16 cellular contexts compared by ENCODE assay signal in genomic region chr2:174939046-174939445, GRCh38.
DNase-seq lines count a peak whose midpoint lies in the region; ATAC-seq and TF ChIP-seq lines count a peak whose summit lies in the region.
"Had no signal": no experiment of that assay in that cellular context is flagged by ENCODE, and none has a peak within 500 bp of the region (broad histone marks: within the 10 kb centered on the region; RNA-seq: fewer than 3 reads in every experiment).

No MANE protein-coding gene starts in this region.

- no peak for ATAC-seq in activated T-helper 17 cell treated with anti-CD3 and anti-CD28 coated beads, Interleukin-2, amount 50 U/mL, for 72 hours (replicated peaks)

- H3K36me3 Mint-ChIP-seq in activated T-helper 17 cell treated with anti-CD3 and anti-CD28 coated beads, Interleukin-2, amount 50 U/mL, for 72 hours (ENCODE audit: low read depth), result no peaks in the 10 kb centered on the region
- no peaks in the 10 kb centered on the region for H3K36me3 Mint-ChIP-seq in activated naive CD4-positive, alpha-beta T cell treated with anti-CD3 and anti-CD28 coated beads, Interleukin-2, amount 10 ng/mL, durations not matched to agents 7 days and 5 days
- H3K36me3 Mint-ChIP-seq: memory B cell had no signal

- TF ChIP-seq CTCF in astrocyte of the spinal cord (IDR thresholded peaks at IDR 0.05; ENCODE audit: low read depth, low read length) (no peak), thyroid gland (IDR thresholded peaks at IDR 0.05) (no peak)

- no peaks in the 10 kb centered on the region for H3K9me3 Mint-ChIP-seq in activated T-helper 17 cell treated with anti-CD3 and anti-CD28 coated beads, Interleukin-2, amount 50 U/mL, for 72 hours
- H3K9me3 Mint-ChIP-seq in activated naive CD4-positive, alpha-beta T cell treated with anti-CD3 and anti-CD28 coated beads, Interleukin-2, amount 10 ng/mL, durations not matched to agents 7 days and 5 days, result no peaks in the 10 kb centered on the region
- H3K9me3 Mint-ChIP-seq: CD4-positive, alpha-beta T cell; central memory CD8-positive, alpha-beta T cell; memory B cell had no signal

- H3K27me3 Mint-ChIP-seq in activated T-helper 17 cell treated with anti-CD3 and anti-CD28 coated beads, Interleukin-2, amount 50 U/mL, for 72 hours, result no peaks in the 10 kb centered on the region
- H3K27me3 Mint-ChIP-seq in activated naive CD4-positive, alpha-beta T cell treated with anti-CD3 and anti-CD28 coated beads, Interleukin-2, amount 10 ng/mL, durations not matched to agents 7 days and 5 days, result no peaks in the 10 kb centered on the region
- H3K27me3 Mint-ChIP-seq: CD4-positive, alpha-beta T cell; central memory CD8-positive, alpha-beta T cell had no signal

- no peak overlapping the region for H3K27ac Mint-ChIP-seq in activated T-helper 17 cell treated with anti-CD3 and anti-CD28 coated beads, Interleukin-2, amount 50 U/mL, for 72 hours
- no peak overlapping the region for H3K27ac Mint-ChIP-seq in activated naive CD4-positive, alpha-beta T cell treated with anti-CD3 and anti-CD28 coated beads, Interleukin-2, amount 10 ng/mL, durations not matched to agents 7 days and 5 days
- H3K27ac Mint-ChIP-seq: CD4-positive, alpha-beta T cell; memory B cell had no signal

- no peaks in the 10 kb centered on the region for H3K4me1 ChIP-seq in thyroid gland

- DNase-seq in GM03348 (ENCODE audit: low spot score), result peak; percentile 40
- peak; percentile 31 for DNase-seq in NCI-H146 (lab: John Stamatoyannopoulos, UW)
- peak; percentile 71 for DNase-seq in astrocyte of the spinal cord (ENCODE audit: low read depth, low spot score)
- DNase-seq in kidney tubule cell (ENCODE audit: low spot score), result peak; percentile 64
- DNase-seq in thyroid gland, result no peak
- DNase-seq in NCI-H748 (lab: John Stamatoyannopoulos, UW; ENCODE audit: unreplicated experiment), result no peak
- DNase-seq in activated naive CD4-positive, alpha-beta T cell treated with anti-CD3 and anti-CD28 coated beads, Interleukin-2, amount 10 ng/mL, durations not matched to agents 7 days and 5 days, result no peak
- DNase-seq: CD4-positive, alpha-beta T cell; erythroblast; NCI-H748 treated with DMSO at 0.1 percent for 48 hours; Right ventricle myocardium superior; T1000 had no signal

- 90 to 96% methylated on average over 1 of the region's 1 CpG for WGBS in thyroid gland, 2 donors

- H3K4me3 ChIP-seq in astrocyte of the spinal cord (ENCODE audit: low read depth, low read length), result no peak overlapping the region
- no peak overlapping the region for H3K4me3 ChIP-seq in thyroid gland (replicated peaks in 1 of 3)
- H3K4me3 ChIP-seq: skin epidermis had no signal

- no peak overlapping the region for H3K27ac ChIP-seq in thyroid gland
- H3K27ac ChIP-seq: skin epidermis had no signal

- TF ChIP-seq POLR2A in thyroid gland (IDR thresholded peaks at IDR 0.05), result no peak

- H3K36me3 ChIP-seq in thyroid gland, result no peaks in the 10 kb centered on the region

- H3K9me3 ChIP-seq in thyroid gland, result no peaks in the 10 kb centered on the region

- intact Hi-C loops in thyroid gland (cut with DNase I), result no loop called here

- H3K27me3 ChIP-seq in thyroid gland, result no peaks in the 10 kb centered on the region

- no peak overlapping the region for H3K4me3 Mint-ChIP-seq in activated T-helper 17 cell treated with anti-CD3 and anti-CD28 coated beads, Interleukin-2, amount 50 U/mL, for 72 hours
- no peak overlapping the region for H3K4me3 Mint-ChIP-seq in activated naive CD4-positive, alpha-beta T cell treated with anti-CD3 and anti-CD28 coated beads, Interleukin-2, amount 10 ng/mL, durations not matched to agents 7 days and 5 days
- H3K4me3 Mint-ChIP-seq: CD4-positive, alpha-beta T cell; central memory CD8-positive, alpha-beta T cell; memory B cell had no signal

- CTCF ChIA-PET in activated naive CD4-positive, alpha-beta T cell treated with anti-CD3 and anti-CD28 coated beads, Interleukin-2, amount 10 ng/mL, durations not matched to agents 7 days and 5 days (lab: Charles Lee), result no interaction called here

- in situ Hi-C loops in astrocyte of the spinal cord (cut with HindIII; ENCODE audit: low sequenced_read_pairs), result no loop called here

- no peaks in the 10 kb centered on the region for H3K4me1 Mint-ChIP-seq in activated T-helper 17 cell treated with anti-CD3 and anti-CD28 coated beads, Interleukin-2, amount 50 U/mL, for 72 hours
- H3K4me1 Mint-ChIP-seq in activated naive CD4-positive, alpha-beta T cell treated with anti-CD3 and anti-CD28 coated beads, Interleukin-2, amount 10 ng/mL, durations not matched to agents 7 days and 5 days, result no peaks in the 10 kb centered on the region
- H3K4me1 Mint-ChIP-seq: central memory CD8-positive, alpha-beta T cell; memory B cell had no signal

Comparison
In these comparisons a context has a peak if more than half of its experiments do, and no peak if none do; other contexts are left out.
1. DNase-seq: peak in GM03348 (single experiment), NCI-H146 (single experiment), astrocyte of the spinal cord (single experiment) and kidney tubule cell (single experiment); none in thyroid gland (0 of 2), NCI-H748 (single experiment) and activated naive CD4-positive, alpha-beta T cell treated with anti-CD3 and anti-CD28 coated beads, Interleukin-2, amount 10 ng/mL, durations not matched to agents 7 days and 5 days (single experiment).